In genomic region chr15:60090747-60091146, GRCh38 we compare ENCODE assay signal across 1 cellular context.
TF ChIP-seq lines count a peak whose summit lies in the region.

No MANE protein-coding gene starts in this region.

TF ChIP-seq in HepG2, 621 proteins besides CTCF, POLR2A, EP300 and RAD21 (continued from another document):
- TF ChIP-seq CSRNP1 (CRISPR knock-in tag; IDR thresholded peaks at IDR 0.05), result no peak
- TF ChIP-seq ZSCAN22 (CRISPR knock-in tag; IDR thresholded peaks at IDR 0.05), result no peak
- TF ChIP-seq ZFP91 (CRISPR knock-in tag; IDR thresholded peaks at IDR 0.05; ENCODE audit: borderline replicate concordance), result no peak
- TF ChIP-seq FOXM1 (CRISPR knock-in tag; IDR thresholded peaks at IDR 0.05), result no peak
